Comparison of ENCODE assay signal across 6 cellular contexts in genomic region chr11:119101367-119101758, GRCh38. TPM values are rescaled to one million over a fixed set of nuclear protein-coding genes. Genes with fewer than 3 reads are reported as not detected.
DNase-seq lines count a peak whose midpoint lies in the region; ATAC-seq and TF ChIP-seq lines count a peak whose summit lies in the region.

No MANE protein-coding gene starts in this region.

- ATAC-seq in GM19328 (IDR thresholded peaks at IDR 0.05; ENCODE audit: unreplicated experiment) (peak; percentile 5), HG03460 (IDR thresholded peaks at IDR 0.05; ENCODE audit: unreplicated experiment) (peak; percentile 14)

- H3K4me3 Mint-ChIP-seq in osteocyte (ENCODE audit: unreplicated experiment), result peak overlapping the region; percentile 97

- DNase-seq in caudate nucleus (lab: John Stamatoyannopoulos, UW), result no peak
- no peak for DNase-seq in osteocyte (ENCODE audit: extremely low spot score, unreplicated experiment)
- no peak for DNase-seq in foreskin melanocyte
- DNase-seq in dermis blood vessel endothelial cell, result no peak

- H3K27ac ChIP-seq in caudate nucleus (ENCODE audit: low read depth, low read length), result peak overlapping the region; percentile 98

- peaks cover 19% of the 10 kb centered on the region for H3K36me3 Mint-ChIP-seq in osteocyte (ENCODE audit: unreplicated experiment)

- peak; percentile 17 for TF ChIP-seq CTCF in osteocyte (IDR thresholded peaks at IDR 0.05)

- H3K4me1 Mint-ChIP-seq in osteocyte (ENCODE audit: unreplicated experiment), result peaks cover 33% of the 10 kb centered on the region

- no peaks in the 10 kb centered on the region for H3K9me3 Mint-ChIP-seq in osteocyte (ENCODE audit: unreplicated experiment)

- H3K27me3 Mint-ChIP-seq in osteocyte (ENCODE audit: unreplicated experiment), result no peaks in the 10 kb centered on the region

- peak overlapping the region; percentile 100 for H3K27ac Mint-ChIP-seq in osteocyte (ENCODE audit: unreplicated experiment)

RNA-seq across cellular contexts. Expression of gene DPAGT1, which starts 0.3 kb away (rescaled TPM):
- total RNA-seq in osteocyte (44.4 and 45.2 TPM in 2 replicates), dermis blood vessel endothelial cell (21.3 and 50.6 TPM in 2 replicates)

RNA-seq across cellular contexts. Expression of gene C2CD2L, which starts 5.8 kb away (rescaled TPM):
- total RNA-seq in osteocyte (10.9 and 11.7 TPM in 2 replicates), dermis blood vessel endothelial cell (2.2 and 5.6 TPM in 2 replicates)

RNA-seq across cellular contexts. Expression of gene HMBS, which starts 16.7 kb away (rescaled TPM):
- 15.7 and 18.6 TPM in 2 replicates for total RNA-seq in osteocyte
- total RNA-seq in dermis blood vessel endothelial cell, result 3.4 and 11.2 TPM in 2 replicates

RNA-seq across cellular contexts. Expression of gene HINFP, which starts 20.0 kb away (rescaled TPM):
- total RNA-seq in osteocyte, result 26.1 and 27.6 TPM in 2 replicates
- 14.8 and 19.2 TPM in 2 replicates for total RNA-seq in dermis blood vessel endothelial cell

RNA-seq across cellular contexts. Expression of gene VPS11, which starts 33.7 kb away (rescaled TPM):
- 42.6 and 45.9 TPM in 2 replicates for total RNA-seq in osteocyte
- 24.6 and 25.7 TPM in 2 replicates for total RNA-seq in dermis blood vessel endothelial cell
